Comparison of ENCODE assay signal across 13 cellular contexts in the genomic region with DNA sequence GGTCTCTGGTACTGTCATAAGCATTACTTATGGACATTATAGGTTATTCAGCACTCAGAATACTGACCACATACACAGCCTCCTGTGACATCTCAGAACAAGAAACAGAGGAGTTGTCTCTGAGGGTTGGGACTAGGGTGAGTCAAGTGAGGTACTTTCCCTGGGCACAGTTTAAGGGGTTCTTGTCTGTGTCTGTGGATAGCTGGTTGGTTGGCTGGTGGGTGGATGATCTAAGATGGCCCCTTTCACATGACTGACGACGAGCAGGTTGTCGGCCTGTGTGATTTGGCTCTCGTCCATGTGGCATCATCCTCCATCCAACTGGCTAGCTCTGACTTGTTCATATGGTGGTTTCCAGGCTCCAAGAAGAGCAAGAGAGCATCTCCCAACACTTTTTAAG.
DNase-seq lines count a peak whose midpoint lies in the region; ATAC-seq and TF ChIP-seq lines count a peak whose summit lies in the region.
"Had no signal": no experiment of that assay in that cellular context is flagged by ENCODE, and none has a peak within 500 bp of the region (broad histone marks: within the 10 kb centered on the region; RNA-seq: fewer than 3 reads in every experiment).

No MANE protein-coding gene starts in this region.

- no peak overlapping the region for H3K27ac ChIP-seq in A673 (ENCODE audit: low read depth, low read length, poor library complexity, severe bottlenecking)
- H3K27ac ChIP-seq in lower lobe of right lung: no peak overlapping the region

- H3K9me3 ChIP-seq in A673 (ENCODE audit: low read depth, low read length, poor library complexity, severe bottlenecking): no peaks in the 10 kb centered on the region
- H3K9me3 ChIP-seq in lower lobe of right lung: no peaks in the 10 kb centered on the region

- H3K27me3 ChIP-seq in A673 (replicated peaks; ENCODE audit: insufficient read depth, low read depth, low read length, poor library complexity): no peaks in the 10 kb centered on the region
- no peaks in the 10 kb centered on the region for H3K27me3 ChIP-seq in lower lobe of right lung (ENCODE audit: low read depth)

- POLR2A ChIA-PET in A673 (lab: Charles Lee; ENCODE audit: low non-redundant PET): no interaction called here

- CTCF ChIA-PET in A673 (lab: Charles Lee): no interaction called here

- intact Hi-C loops in A673 (cut with micrococcal nuclease; ENCODE audit: unreplicated experiment) (no loop called here), lower lobe of right lung (cut with DNase I) (no loop called here)

- no TSS peak for BruUV-seq in A673 (replicated peaks; lab: Mats Ljungman, UMichigan)

- TF ChIP-seq CTCF in A673 (conservative IDR thresholded peaks at IDR 0.05; ENCODE audit: low read depth, low read length) (no peak), lower lobe of right lung (IDR thresholded peaks at IDR 0.05) (no peak)

- ATAC-seq in GM18498 (IDR thresholded peaks at IDR 0.05; ENCODE audit: unreplicated experiment) (peak; percentile 72), GM21717 (IDR thresholded peaks at IDR 0.05; ENCODE audit: unreplicated experiment) (peak; percentile 82), lower lobe of right lung (no peak)
- ATAC-seq: CD8-positive, alpha-beta T cell; GM23338 had no signal

- H3K4me3 ChIP-seq in A673 (ENCODE audit: low read depth, low read length, poor library complexity, severe bottlenecking): no peak overlapping the region
- no peak overlapping the region for H3K4me3 ChIP-seq in lower lobe of right lung
- H3K4me3 ChIP-seq: GM23338 had no signal

- H3K36me3 ChIP-seq in A673 (ENCODE audit: insufficient read depth, low read length, poor library complexity, severe bottlenecking): no peaks in the 10 kb centered on the region
- H3K36me3 ChIP-seq in lower lobe of right lung: no peaks in the 10 kb centered on the region

- DNase-seq in activated CD4-positive, alpha-beta T cell treated with anti-CD3 and anti-CD28 coated beads, Interleukin-2, amount 50 U/mL, for 48 hours: peak; percentile 75 to 83
- peak; percentile 68 to 75 for DNase-seq in stimulated activated CD4-positive, alpha-beta T cell treated with anti-CD3 and anti-CD28 coated beads, Interleukin-2, amount 100 ng/mL, for 24 hours
- DNase-seq in NCI-H1694 treated with DMSO at 0.1 percent for 48 hours (lab: John Stamatoyannopoulos, UW) (no peak), NCI-H2107 (lab: John Stamatoyannopoulos, UW) (no peak), A673 (ENCODE audit: low spot score) (no peak), lower lobe of right lung (no peak)
- DNase-seq: anterior cingulate cortex, naive B cell, NCI-H1436 treated with DMSO at 0.1 percent for 48 hours had no signal

- H3K4me1 ChIP-seq in A673 (ENCODE audit: insufficient read depth, low read length, poor library complexity, severe bottlenecking): no peaks in the 10 kb centered on the region
- H3K4me1 ChIP-seq in lower lobe of right lung: no peaks in the 10 kb centered on the region

Comparison
In these comparisons a context has a peak if more than half of its experiments do, and no peak if none do; other contexts are left out.
1. ATAC-seq: peak in GM18498 (single experiment) and GM21717 (single experiment); none in lower lobe of right lung (0 of 2).
2. DNase-seq: peak in activated CD4-positive, alpha-beta T cell treated with anti-CD3 and anti-CD28 coated beads, Interleukin-2, amount 50 U/mL, for 48 hours (2 of 2) and stimulated activated CD4-positive, alpha-beta T cell treated with anti-CD3 and anti-CD28 coated beads, Interleukin-2, amount 100 ng/mL, for 24 hours (2 of 2); none in NCI-H1694 treated with DMSO at 0.1 percent for 48 hours (single experiment), NCI-H2107 (single experiment), A673 (single experiment) and lower lobe of right lung (single experiment).